Comparison of ENCODE assay signal across 23 cellular contexts in the genomic region with DNA sequence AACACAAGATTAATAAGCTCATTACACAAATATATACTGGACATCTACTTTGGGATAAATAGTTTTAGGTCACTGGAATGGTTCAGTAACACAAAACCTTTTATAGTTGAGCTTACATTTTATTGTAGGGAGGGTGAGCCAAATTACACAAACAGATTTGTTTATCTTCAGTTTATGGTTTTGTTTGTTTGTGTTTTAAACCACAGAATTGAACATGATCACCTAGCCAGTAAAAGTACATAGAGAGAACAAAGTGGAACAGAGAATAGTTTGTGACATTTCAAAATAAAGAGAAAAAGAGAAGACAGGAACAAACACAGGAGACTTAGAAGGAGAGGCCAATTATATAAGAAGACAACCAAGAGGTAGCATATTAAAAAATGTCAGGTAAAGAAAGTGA.
"Had no signal": no experiment of that assay in that cellular context is flagged by ENCODE, and none has a peak within 500 bp of the region (broad histone marks: within the 10 kb centered on the region; RNA-seq: fewer than 3 reads in every experiment).

No MANE protein-coding gene starts in this region.

- H3K4me1 ChIP-seq: ascending aorta had no signal

- H3K4me3 ChIP-seq: ascending aorta, cardiac muscle cell, PC-9 had no signal

- H3K9me3 ChIP-seq: ascending aorta had no signal

- H3K27ac ChIP-seq: ascending aorta, cardiac muscle cell, KMS-11, PC-9 had no signal

- H3K36me3 ChIP-seq: ascending aorta, cardiac muscle cell had no signal

- DNase-seq: activated CD4-positive, alpha-beta memory T cell treated with anti-CD3 and anti-CD28 coated beads for 36 hours; activated CD4-positive, alpha-beta T cell treated with anti-CD3 and anti-CD28 coated beads, Interleukin-2, amount 10 ng/mL, durations not matched to agents 7 days and 5 days; activated CD8-positive, alpha-beta memory T cell treated with anti-CD3 and anti-CD28 coated beads, Interleukin-2, amount 50 U/mL, for 48 hours; activated effector memory CD4-positive, alpha-beta T cell treated with Interleukin-2 at 50 U/mL for 16 hours; activated naive CD4-positive, alpha-beta T cell treated with anti-CD3 and anti-CD28 coated beads, Interleukin-2, amount 10 ng/mL, durations not matched to agents 7 days and 5 days; activated naive CD8-positive, alpha-beta T cell treated with anti-CD3 and anti-CD28 coated beads, Interleukin-2, amount 50 U/mL, for 24 hours; activated T-cell treated with anti-CD3 and anti-CD28 coated beads, Interleukin-2, amount 50 U/mL, for 48 hours; amygdala; NCI-H1105; NCI-H1417 treated with DMSO at 0.1 percent for 48 hours; NCI-H187 treated with DMSO at 0.1 percent for 48 hours; NCI-H2171; NCI-H510A; NCI-H526; NCI-H748 treated with DMSO at 0.1 percent for 48 hours; NK-92 treated with Interleukin-12 subunit alpha and Interleukin-12 subunit beta, amount 100 ng/mL, for 24 hours; PC-9; Right ventricle myocardium superior; SW 1271; T1000 had no signal

- ATAC-seq: activated naive CD8-positive, alpha-beta T cell treated with anti-CD3 and anti-CD28 coated beads, Interleukin-2, amount 50 U/mL, for 24 hours had no signal

- H3K27me3 ChIP-seq: ascending aorta, cardiac muscle cell had no signal
